ENCODE assay signal across 7 cellular contexts in genomic region chr3:115852278-115852677, GRCh38.
"Had no signal": no experiment of that assay in that cellular context is flagged by ENCODE, and none has a peak within 500 bp of the region (broad histone marks: within the 10 kb centered on the region; RNA-seq: fewer than 3 reads in every experiment).

No MANE protein-coding gene starts in this region.

- H3K9ac ChIP-seq: GM23248 had no signal

- H2AFZ ChIP-seq: GM23248 had no signal

- H3K4me3 ChIP-seq: GM23248 had no signal

- FAIRE-seq: H54, HTR-8/SVneo had no signal

- H3K27ac ChIP-seq: GM23248 had no signal

- DNase-seq: GM23248, GOT3, H9, HCEC 1CT, KBM-7 had no signal
